Comparison of ENCODE assay signal across 30 cellular contexts in genomic region chr10:33183658-33184057, GRCh38.
"Had no signal": no experiment of that assay in that cellular context is flagged by ENCODE, and none has a peak within 500 bp of the region (broad histone marks: within the 10 kb centered on the region; RNA-seq: fewer than 3 reads in every experiment).

No MANE protein-coding gene starts in this region.

- H3K9me3 ChIP-seq: esophagus muscularis mucosa, pancreas, prostate gland, stomach, tibial artery had no signal

- H3K4me1 ChIP-seq: prostate gland had no signal

- H3K4me2 ChIP-seq: smooth muscle cell had no signal

- H3K4me3 ChIP-seq: esophagus muscularis mucosa, pancreas, prostate gland, smooth muscle cell, stomach, tibial artery had no signal

- H3K27me3 ChIP-seq: esophagus muscularis mucosa, pancreas, stomach, tibial artery had no signal

- H3K9me3 Mint-ChIP-seq: activated B cell treated with CpG ODN at 0.5 μM for 24 hours; activated CD8-positive, alpha-beta T cell treated with anti-CD3 and anti-CD28 coated beads for 36 hours; activated naive CD4-positive, alpha-beta T cell treated with anti-CD3 and anti-CD28 coated beads, Interleukin-2, amount 50 U/mL, for 72 hours; activated T-helper 2 cell treated with anti-CD3 and anti-CD28 coated beads, Interferon-gamma antibody, Interleukin-2, Interleukin-4, amounts not matched to agents 10 μg/mL and 5 μg/mL and 100 μg/mL, durations not matched to agents 14 hours and 24 hours and 36 hours; central memory CD8-positive, alpha-beta T cell; dendritic cell treated with granulocyte-macrophage colony-stimulating factor and Interleukin-4, amounts not matched to agents 40 ng/mL and 50 ng/mL, for 4 days; endodermal cell; memory B cell; neural crest cell; stimulated activated naive B cell treated with anti-CD40 and anti-IgM and Interleukin-4, amounts not matched to agents 10 μg/mL and 1 μg/mL and 100 μg/mL, for 72 hours had no signal

- H3K36me3 Mint-ChIP-seq: activated naive CD4-positive, alpha-beta T cell treated with anti-CD3 and anti-CD28 coated beads, Interleukin-2, amount 50 U/mL, for 72 hours; memory B cell; naive thymus-derived CD8-positive, alpha-beta T cell; stimulated activated naive B cell treated with anti-CD40 and anti-IgM and Interleukin-4, amounts not matched to agents 10 μg/mL and 1 μg/mL and 100 μg/mL, for 72 hours had no signal

- ATAC-seq: activated CD8-positive, alpha-beta T cell treated with anti-CD3 and anti-CD28 coated beads for 36 hours; activated naive CD4-positive, alpha-beta T cell treated with anti-CD3 and anti-CD28 coated beads, Interleukin-2, amount 50 U/mL, for 72 hours; left colon; naive thymus-derived CD8-positive, alpha-beta T cell; pancreas; sciatic nerve; stimulated activated naive B cell treated with anti-CD40 and anti-IgM and Interleukin-4, amounts not matched to agents 10 μg/mL and 1 μg/mL and 100 μg/mL, for 72 hours; T-helper 17 cell had no signal

- H3K4me3 Mint-ChIP-seq: activated B cell treated with CpG ODN at 0.5 μM for 24 hours; activated CD8-positive, alpha-beta T cell treated with anti-CD3 and anti-CD28 coated beads for 36 hours; central memory CD8-positive, alpha-beta T cell; dendritic cell treated with granulocyte-macrophage colony-stimulating factor and Interleukin-4, amounts not matched to agents 40 ng/mL and 50 ng/mL, for 4 days; endodermal cell; memory B cell; naive thymus-derived CD8-positive, alpha-beta T cell; neural crest cell; stimulated activated naive B cell treated with anti-CD40 and anti-IgM and Interleukin-4, amounts not matched to agents 10 μg/mL and 1 μg/mL and 100 μg/mL, for 72 hours; T-helper 17 cell had no signal

- H3K36me3 ChIP-seq: prostate gland had no signal

- H3K27ac ChIP-seq: esophagus muscularis mucosa, pancreas, prostate gland, stomach, tibial artery had no signal

- H3K4me1 Mint-ChIP-seq: activated B cell treated with CpG ODN at 0.5 μM for 24 hours; naive thymus-derived CD8-positive, alpha-beta T cell; stimulated activated naive B cell treated with anti-CD40 and anti-IgM and Interleukin-4, amounts not matched to agents 10 μg/mL and 1 μg/mL and 100 μg/mL, for 72 hours had no signal

- H3K27me3 Mint-ChIP-seq: dendritic cell treated with granulocyte-macrophage colony-stimulating factor and Interleukin-4, amounts not matched to agents 40 ng/mL and 50 ng/mL, for 4 days had no signal

- DNase-seq: activated B cell treated with CpG ODN at 0.5 μM for 24 hours; activated CD4-positive, alpha-beta T cell treated with anti-CD3 and anti-CD28 coated beads, Interleukin-2, amount 50 U/mL, for 1 hour; activated CD8-positive, alpha-beta T cell treated with anti-CD3 and anti-CD28 coated beads for 36 hours; activated T-cell treated with anti-CD3 and anti-CD28 coated beads, Interleukin-2, amount 50 U/mL, for 48 hours; anterior cingulate cortex; endodermal cell; head of caudate nucleus; hippocampal formation; kidney; left colon; naive thymus-derived CD8-positive, alpha-beta T cell; nucleus accumbens; pancreas; retina; stimulated activated CD4-positive, alpha-beta T cell treated with anti-CD3 and anti-CD28 coated beads, Interleukin-15, amount 100 ng/mL, for 24 hours; stimulated activated CD4-positive, alpha-beta T cell treated with anti-CD3 and anti-CD28 coated beads, Interleukin-2, amount 100 ng/mL, for 24 hours; stimulated activated naive B cell treated with anti-CD40 and anti-IgM and Interleukin-4, amounts not matched to agents 10 μg/mL and 1 μg/mL and 100 μg/mL, for 72 hours; stomach; T-helper 17 cell; tibial artery had no signal

- H3K27ac Mint-ChIP-seq: activated B cell treated with CpG ODN at 0.5 μM for 24 hours; activated CD8-positive, alpha-beta T cell treated with anti-CD3 and anti-CD28 coated beads for 36 hours; activated naive CD4-positive, alpha-beta T cell treated with anti-CD3 and anti-CD28 coated beads, Interleukin-2, amount 50 U/mL, for 72 hours; activated T-helper 2 cell treated with anti-CD3 and anti-CD28 coated beads, Interferon-gamma antibody, Interleukin-2, Interleukin-4, amounts not matched to agents 10 μg/mL and 5 μg/mL and 100 μg/mL, durations not matched to agents 14 hours and 24 hours and 36 hours; dendritic cell treated with granulocyte-macrophage colony-stimulating factor and Interleukin-4, amounts not matched to agents 40 ng/mL and 50 ng/mL, for 4 days; endodermal cell; memory B cell; naive thymus-derived CD8-positive, alpha-beta T cell; stimulated activated naive B cell treated with anti-CD40 and anti-IgM and Interleukin-4, amounts not matched to agents 10 μg/mL and 1 μg/mL and 100 μg/mL, for 72 hours had no signal
